Comparison of ENCODE assay signal across 10 cellular contexts in genomic region chr17:17269926-17270773, GRCh38. TPM values are rescaled to one million over a fixed set of nuclear protein-coding genes. Genes with fewer than 3 reads are reported as not detected.
A peak's percentile ranks its signal among the peaks of the same experiment; 100 is the strongest.
DNase-seq lines count a peak whose midpoint lies in the region; ATAC-seq and TF ChIP-seq lines count a peak whose summit lies in the region.
"Had no signal": no experiment of that assay in that cellular context is flagged by ENCODE, and none has a peak within 500 bp of the region (broad histone marks: within the 10 kb centered on the region; RNA-seq: fewer than 3 reads in every experiment).

No MANE protein-coding gene starts in this region.

- H3K9me3 ChIP-seq in GM23248 (ENCODE audit: low read depth), result no peaks in the 10 kb centered on the region
- H3K9me3 ChIP-seq: vagina had no signal

- H3K9ac ChIP-seq in GM23248, result no peak overlapping the region

- WGBS in GM23248 (ENCODE audit: low coverage in 1 of 2, low lambda C conversion rate in 2 of 2, missing lambda C conversion rate in 2 of 2), 2 experiments, result 93 to 94% methylated on average over 9 of the region's 9 CpGs

- no peak for ATAC-seq in GM21515 (IDR thresholded peaks at IDR 0.05; ENCODE audit: unreplicated experiment)
- no peak for ATAC-seq in GM18907 (IDR thresholded peaks at IDR 0.05; ENCODE audit: unreplicated experiment)

- no peaks in the 10 kb centered on the region for H3K9me2 ChIP-seq in GM23248 (ENCODE audit: insufficient read depth)

- no peak overlapping the region for H3K4me2 ChIP-seq in GM23248 (ENCODE audit: unreplicated experiment)

- no peak overlapping the region for H2AFZ ChIP-seq in GM23248

- in situ Hi-C loops in GM23248 (cut with MboI), result no loop called here

- peak; percentile 60 to 75 for DNase-seq in SHP77 (lab: John Stamatoyannopoulos, UW)
- no peak for DNase-seq in SHP77 treated with DMSO at 0.1 percent for 48 hours (lab: John Stamatoyannopoulos, UW)
- DNase-seq in OCI-M1 (lab: John Stamatoyannopoulos, UW), result peak; percentile 8
- peak in 1 of 2 donors; percentile 10 for DNase-seq in cardiac fibroblast (ENCODE audit: low read depth in 2 of 2)
- peak; percentile 33 for DNase-seq in stimulated activated CD4-positive, alpha-beta T cell treated with anti-CD3 and anti-CD28 coated beads, Interleukin-15, amount 100 ng/mL, for 24 hours
- DNase-seq in GM23248, result no peak
- DNase-seq: NCI-H2227 treated with DMSO at 0.1 percent for 48 hours had no signal

- H3K4me3 ChIP-seq in cardiac fibroblast (replicated peaks in 1 of 2; ENCODE audit: low read depth in 2 of 2, low read length in 2 of 2) (no peak overlapping the region), GM23248 (no peak overlapping the region)
- H3K4me3 ChIP-seq: vagina had no signal

- H4K20me1 ChIP-seq in GM23248 (ENCODE audit: insufficient read depth), result no peaks in the 10 kb centered on the region

- H3K79me2 ChIP-seq in GM23248 (ENCODE audit: insufficient read depth), result peaks cover 59% of the 10 kb centered on the region

- TF ChIP-seq CTCF in cardiac fibroblast (IDR thresholded peaks at IDR 0.05; ENCODE audit: low read depth, low read length), result peak; percentile 30

- H3K27me3 ChIP-seq in GM23248 (replicated peaks; ENCODE audit: insufficient read depth), result no peaks in the 10 kb centered on the region
- H3K27me3 ChIP-seq: vagina had no signal

- H3K36me3 ChIP-seq in GM23248 (ENCODE audit: low read depth), result peaks cover 48% of the 10 kb centered on the region

- no peaks in the 10 kb centered on the region for H3K4me1 ChIP-seq in GM23248 (ENCODE audit: insufficient read depth)
- H3K4me1 ChIP-seq: vagina had no signal

- no peak overlapping the region for H3K27ac ChIP-seq in GM23248
- H3K27ac ChIP-seq: vagina had no signal

- H3F3A ChIP-seq in GM23248 (ENCODE audit: insufficient read depth), result no peaks in the 10 kb centered on the region

RNA-seq across cellular contexts. Expression of gene COPS3, which starts 10.9 kb away (rescaled TPM):
- 93.3 and 94.3 TPM in 2 replicates for total RNA-seq in GM23248 (2014; rRNA removed; shearing (Covaris generic))
- 89.7 and 90.2 TPM in 2 replicates for polyA plus RNA-seq in GM23248 (2016; fragmentation: Nextera tagmentation; extraction: Ambion mirVana)

RNA-seq across cellular contexts. Expression of gene NT5M, which starts 33.0 kb away (rescaled TPM):
- 0.63 and 5.1 TPM in 2 replicates for total RNA-seq in GM23248 (2014; rRNA removed; shearing (Covaris generic))
- 3.3 and 4.5 TPM in 2 replicates for polyA plus RNA-seq in GM23248 (2016; fragmentation: Nextera tagmentation; extraction: Ambion mirVana)

RNA-seq across cellular contexts. Expression of gene FLCN, which starts 33.2 kb away (rescaled TPM):
- 12.0 and 21.5 TPM in 2 replicates for total RNA-seq in GM23248 (2014; rRNA removed; shearing (Covaris generic))
- 7.3 and 10.0 TPM in 2 replicates for polyA plus RNA-seq in GM23248 (2016; fragmentation: Nextera tagmentation; extraction: Ambion mirVana)

Comparison
In these comparisons a context has a peak if more than half of its experiments do, and no peak if none do; other contexts are left out.
1. DNase-seq: peak in SHP77 (2 of 2), OCI-M1 (single experiment) and stimulated activated CD4-positive, alpha-beta T cell treated with anti-CD3 and anti-CD28 coated beads, Interleukin-15, amount 100 ng/mL, for 24 hours (single experiment); none in SHP77 treated with DMSO at 0.1 percent for 48 hours (single experiment) and GM23248 (single experiment).